ENCODE assay signal across 23 cellular contexts in the genomic region with DNA sequence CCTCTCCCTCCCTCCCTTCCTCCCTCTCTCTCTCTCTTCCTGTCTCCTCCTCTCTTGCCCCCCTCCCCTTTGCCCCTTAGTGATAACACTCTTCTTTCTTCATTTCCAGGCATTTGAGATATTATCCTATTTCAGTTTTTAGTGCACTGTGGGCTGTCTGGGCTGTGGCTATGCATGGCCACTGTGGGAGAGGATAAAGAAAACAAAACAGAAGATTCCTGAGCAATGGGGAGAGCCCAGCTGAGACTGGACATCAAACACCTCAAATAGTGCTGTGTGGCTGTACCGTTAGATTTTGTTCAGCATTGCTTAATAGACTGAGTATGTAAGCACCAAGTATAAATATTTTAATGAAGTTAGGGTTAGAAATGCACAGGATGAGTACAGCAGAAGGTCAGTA.
"Had no signal": no experiment of that assay in that cellular context is flagged by ENCODE, and none has a peak within 500 bp of the region (broad histone marks: within the 10 kb centered on the region; RNA-seq: fewer than 3 reads in every experiment).

No MANE protein-coding gene starts in this region.

- H3K36me3 Mint-ChIP-seq: brain, type B pancreatic cell had no signal

- H3K9me3 ChIP-seq: gastroesophageal sphincter, heart right ventricle, SJSA1, stomach, testis had no signal

- H3K27me3 ChIP-seq: gastroesophageal sphincter, heart right ventricle, SJSA1, stomach, testis had no signal

- H3K9me3 Mint-ChIP-seq: activated T-helper 1 cell treated with anti-CD3 and anti-CD28 coated beads, Interleukin-12 subunit alpha, Interleukin-12 subunit beta, Interleukin-2, Interleukin-4 antibody, amounts not matched to agents 30 ng/mL and 10 ng/mL and 1 ng/mL, durations not matched to agents 14 hours and 24 hours and 36 hours; nephron; T-helper 2 cell treated with Interferon-gamma antibody and Interleukin-4, amounts not matched to agents 5 μg/mL and 100 μg/mL, for 36 hours; type B pancreatic cell had no signal

- H3K4me1 ChIP-seq: gastroesophageal sphincter, SJSA1, stomach, testis had no signal

- H3K27me3 Mint-ChIP-seq: progenitor cell of endocrine pancreas, type B pancreatic cell had no signal

- H3K4me3 Mint-ChIP-seq: activated naive CD8-positive, alpha-beta T cell; activated T-helper 1 cell treated with anti-CD3 and anti-CD28 coated beads, Interleukin-12 subunit alpha, Interleukin-12 subunit beta, Interleukin-2, Interleukin-4 antibody, amounts not matched to agents 30 ng/mL and 10 ng/mL and 1 ng/mL, durations not matched to agents 14 hours and 24 hours and 36 hours; brain; nephron; T-helper 2 cell treated with Interferon-gamma antibody and Interleukin-4, amounts not matched to agents 5 μg/mL and 100 μg/mL, for 36 hours; type B pancreatic cell had no signal

- ATAC-seq: gastroesophageal sphincter, heart right ventricle, left lobe of liver had no signal

- H3K36me3 ChIP-seq: gastroesophageal sphincter, heart right ventricle, SJSA1, stomach had no signal

- H3K27ac Mint-ChIP-seq: activated naive CD8-positive, alpha-beta T cell; activated T-helper 1 cell treated with anti-CD3 and anti-CD28 coated beads, Interleukin-12 subunit alpha, Interleukin-12 subunit beta, Interleukin-2, Interleukin-4 antibody, amounts not matched to agents 30 ng/mL and 10 ng/mL and 1 ng/mL, durations not matched to agents 14 hours and 24 hours and 36 hours; brain; progenitor cell of endocrine pancreas; T-helper 2 cell treated with Interferon-gamma antibody and Interleukin-4, amounts not matched to agents 5 μg/mL and 100 μg/mL, for 36 hours; type B pancreatic cell had no signal

- H3K27ac ChIP-seq: gastroesophageal sphincter, heart right ventricle, SJSA1, stomach, testis had no signal

- DNase-seq: activated CD4-positive, alpha-beta T cell treated with anti-CD3 and anti-CD28 coated beads, Interleukin-2, amount 50 U/mL, for 48 hours; activated gamma-delta T cell treated with Interleukin-2 at 50 U/mL for 16 hours; activated T-cell treated with anti-CD3 and anti-CD28 coated beads for 4 hours; amniotic stem cell; central memory CD4-positive, alpha-beta T cell; cortex of kidney; erythroblast; heart right ventricle; midbrain; occipital lobe; stimulated activated CD4-positive, alpha-beta T cell treated with anti-CD3 and anti-CD28 coated beads, Interleukin-2, amount 100 ng/mL, for 48 hours; stomach; testis had no signal

- H3K4me1 Mint-ChIP-seq: nephron had no signal

- H3K4me3 ChIP-seq: gastroesophageal sphincter, heart right ventricle, SJSA1, stomach, testis had no signal
